Comparison of ENCODE assay signal across 8 cellular contexts in genomic region chr1:53326598-53327182, GRCh38. TPM values are rescaled to one million over a fixed set of nuclear protein-coding genes. Genes with fewer than 3 reads are reported as not detected.
A peak's percentile ranks its signal among the peaks of the same experiment; 100 is the strongest.
DNase-seq lines count a peak whose midpoint lies in the region; ATAC-seq, FAIRE-seq and TF ChIP-seq lines count a peak whose summit lies in the region.

No MANE protein-coding gene starts in this region.

- peaks cover 21% of the 10 kb centered on the region; the same call in 1 of the 2 replicates for H3K79me2 ChIP-seq in OCI-LY7 (ENCODE audit: insufficient read depth, low read depth, low read length)

- no peaks in the 10 kb centered on the region for H3K27me3 Mint-ChIP-seq in CD8-positive, alpha-beta T cell (ENCODE audit: low read depth)

- no peak for TF ChIP-seq CTCF in CD8-positive, alpha-beta T cell (IDR thresholded peaks at IDR 0.05)
- TF ChIP-seq CTCF in OCI-LY7 (conservative IDR thresholded peaks at IDR 0.05; ENCODE audit: low read length), result no peak
- no peak for TF ChIP-seq CTCF in kidney (IDR thresholded peaks at IDR 0.05; ENCODE audit: borderline replicate concordance, extremely low read depth, insufficient read depth)
- TF ChIP-seq CTCF in stomach (IDR thresholded peaks at IDR 0.05), result no peak

- no peaks in the 10 kb centered on the region for H3K9me2 ChIP-seq in OCI-LY7 (ENCODE audit: insufficient read depth, low read length)

- H3K27ac Mint-ChIP-seq in CD8-positive, alpha-beta T cell, result peak overlapping the region; percentile 76

- BruUV-seq in OCI-LY7 (replicated peaks; lab: Mats Ljungman, UMichigan), result TSS peak; percentile 81

- TF ChIP-seq POLR2A in stomach (IDR thresholded peaks at IDR 0.05), result no peak

- H3K27ac ChIP-seq in CD8-positive, alpha-beta T cell (ENCODE audit: low read depth, low read length), result peak overlapping the region; percentile 11
- peak overlapping the region; percentile 83 for H3K27ac ChIP-seq in OCI-LY7 (ENCODE audit: low read depth, low read length, poor library complexity, severe bottlenecking)
- no peak overlapping the region for H3K27ac ChIP-seq in kidney (ENCODE audit: low read depth in 2 of 2, low read length in 2 of 2)
- peak overlapping the region in 4 of 5 donors; percentile 71 to 84 (median 77) for H3K27ac ChIP-seq in stomach

- POLR2A ChIA-PET in CD8-positive, alpha-beta T cell (lab: Charles Lee), result interaction anchor here (0.6 to 1.2 kb wide), 2 partner anchors 41 to 87 kb away, joined by 3 to 4 read pairs; no protein-coding TSS in a partner anchor
- POLR2A ChIA-PET in OCI-LY7 (lab: Charles Lee), result interaction anchor here (0.5 to 1.1 kb wide), 5 partner anchors 10 to 875 kb away, joined by 3 read pairs; no protein-coding TSS in a partner anchor

- H3K9ac ChIP-seq in kidney (ENCODE audit: low read length in 2 of 2), result peak overlapping the region; percentile 46 to 51

- WGBS in stomach, 5 donors, result 0 to 1% (median 0%) methylated on average over 11 to 53 of the region's 53 CpGs

- H3K36me3 ChIP-seq in CD8-positive, alpha-beta T cell (ENCODE audit: insufficient read depth, low read length), result no peaks in the 10 kb centered on the region
- H3K36me3 ChIP-seq in OCI-LY7 (ENCODE audit: insufficient read depth, low read length) (peaks cover 42% of the 10 kb centered on the region), kidney (ENCODE audit: control insufficient read depth in 1 of 2, insufficient read depth in 2 of 2, low read length in 2 of 2) (no peaks in the 10 kb centered on the region), stomach (no peaks in the 10 kb centered on the region)

- peak overlapping the region; percentile 80 for H3K4me2 ChIP-seq in OCI-LY7 (ENCODE audit: low read length)

- no peaks in the 10 kb centered on the region for H3K9me3 Mint-ChIP-seq in CD8-positive, alpha-beta T cell

- DNase-seq in CD8-positive, alpha-beta T cell, result peak in 3 of 7 experiments; percentile 7 to 26 (median 9)
- DNase-seq in OCI-LY7 (ENCODE audit: low spot score) (peak; percentile 76), astrocyte of the hippocampus (ENCODE audit: low read depth, low spot score) (peak; percentile 46), kidney (peak; percentile 83), stomach (no peak), EL (no peak)

- peak overlapping the region; percentile 74 for H3K4me3 ChIP-seq in CD8-positive, alpha-beta T cell (ENCODE audit: low read depth, low read length)
- H3K4me3 ChIP-seq in OCI-LY7 (ENCODE audit: low read depth, low read length, poor library complexity, severe bottlenecking), result peak overlapping the region; percentile 91
- peak overlapping the region; percentile 48 to 56 for H3K4me3 ChIP-seq in kidney (ENCODE audit: low read length in 2 of 2)
- H3K4me3 ChIP-seq in stomach, result peak overlapping the region; percentile 59 to 87 (median 75)

- TF ChIP-seq EP300 in stomach (IDR thresholded peaks at IDR 0.05), result no peak

- peaks cover 6% of the 10 kb centered on the region for H3K4me1 ChIP-seq in CD8-positive, alpha-beta T cell (ENCODE audit: insufficient read depth, low read length)
- peaks cover 23% of the 10 kb centered on the region for H3K4me1 ChIP-seq in OCI-LY7 (ENCODE audit: insufficient read depth, low read length, poor library complexity, severe bottlenecking)
- H3K4me1 ChIP-seq in kidney (ENCODE audit: control insufficient read depth in 1 of 2, insufficient read depth in 1 of 2, low read depth in 1 of 2, low read length in 2 of 2), result peaks cover 0 to 9% of the 10 kb centered on the region in 2 donors
- peaks cover 23 to 43% (median 35%) of the 10 kb centered on the region in 4 donors for H3K4me1 ChIP-seq in stomach

- intact Hi-C loops in CD8-positive, alpha-beta T cell (cut with DNase I, micrococcal nuclease), result loop anchor here (1.0 to 10.0 kb wide), 16 partner anchors 41 to 1269 kb away; partner anchors contain the start of genes CC2D1B (in 2 of the 2), CZIB (in 2 of the 2), MAGOH (in 2 of the 2) and BTF3L4 (in 1 of the 2)
- intact Hi-C loops in OCI-LY7 (cut with micrococcal nuclease; ENCODE audit: unreplicated experiment), result loop anchor here (1.0 to 10.0 kb wide), 6 partner anchors 41 to 1272 kb away; partner anchors contain the start of genes BTF3L4, CZIB, LRRC42 and TXNDC12
- intact Hi-C loops in kidney (cut with DNase I), result no loop called here
- intact Hi-C loops in stomach (cut with DNase I; ENCODE audit: low total_unique reads), result no loop called here

- peaks cover 16% of the 10 kb centered on the region for H3K4me1 Mint-ChIP-seq in CD8-positive, alpha-beta T cell (ENCODE audit: low read depth)

- ATAC-seq in CD8-positive, alpha-beta T cell, result peak; percentile 5
- ATAC-seq in GM18907 (IDR thresholded peaks at IDR 0.05; ENCODE audit: unreplicated experiment) (peak; percentile 28), HG03060 (IDR thresholded peaks at IDR 0.05; ENCODE audit: low read depth, unreplicated experiment) (peak; percentile 6)

- peaks cover 9% of the 10 kb centered on the region for H3K36me3 Mint-ChIP-seq in CD8-positive, alpha-beta T cell

- no peak for FAIRE-seq in kidney (lab: Jason Lieb, UNC)

- no peaks in the 10 kb centered on the region for H3K27me3 ChIP-seq in CD8-positive, alpha-beta T cell (ENCODE audit: insufficient read depth, low read length)
- H3K27me3 ChIP-seq in stomach, result no peaks in the 10 kb centered on the region

- peak overlapping the region; percentile 94 for H3K4me3 Mint-ChIP-seq in CD8-positive, alpha-beta T cell

- no peaks in the 10 kb centered on the region for H3K9me3 ChIP-seq in CD8-positive, alpha-beta T cell (ENCODE audit: low read length)
- H3K9me3 ChIP-seq in OCI-LY7 (ENCODE audit: low read length) (no peaks in the 10 kb centered on the region), kidney (ENCODE audit: control insufficient read depth in 1 of 2, low read length in 2 of 2) (no peaks in the 10 kb centered on the region), stomach (no peaks in the 10 kb centered on the region)

- peak overlapping the region; percentile 27; the same call in 1 of the 2 replicates for H2AFZ ChIP-seq in OCI-LY7 (ENCODE audit: low read length)

- peaks cover 20% of the 10 kb centered on the region for H4K20me1 ChIP-seq in OCI-LY7 (ENCODE audit: insufficient read depth, low read length)

- CTCF ChIA-PET in CD8-positive, alpha-beta T cell (lab: Charles Lee), result interaction anchor here (1.7 to 2.9 kb wide), 2 partner anchors 48 to 67 kb away, joined by 5 to 14 read pairs; no protein-coding TSS in a partner anchor
- CTCF ChIA-PET in OCI-LY7 (lab: Charles Lee; ENCODE audit: unreplicated experiment), result interaction anchor here (0.5 kb wide), 1 partner anchor 15 kb away, joined by 3 read pairs; no protein-coding TSS in a partner anchor

RNA-seq across cellular contexts. Expression of gene LRP8, which starts 1.2 kb away (rescaled TPM):
- total RNA-seq in CD8-positive, alpha-beta T cell, result 1 to 10 TPM; 7.8 to 8.9 TPM
- 57.5 and 65.6 TPM in 2 replicates for total RNA-seq in OCI-LY7 (2014; rRNA removed; shearing (Covaris generic))
- total RNA-seq in OCI-LY7 (2022) (67.5 and 70.0 TPM in 2 replicates), kidney (6.9 TPM), stomach (10 to 100 TPM in 1 of 5 donors, 1 to 10 TPM in 3, under 1 TPM in 1; 0.58 to 26.8 (median 3.5) TPM)
- polyA plus RNA-seq in kidney (ENCODE audit: insufficient read depth, low read depth, low replicate concordance) (1.4 TPM), stomach (1 to 10 TPM in 2 of 3 donors, under 1 TPM in 1; 0.81 to 2.9 (median 1.1) TPM)

Comparison
In these comparisons a context has a peak if more than half of its experiments do, and no peak if none do; other contexts are left out.
1. DNase-seq: peak in OCI-LY7 (single experiment), astrocyte of the hippocampus (single experiment) and kidney (single experiment); none in stomach (single experiment) and EL (single experiment).
2. H3K27ac ChIP-seq: peak in CD8-positive, alpha-beta T cell (single experiment), OCI-LY7 (single experiment) and stomach (4 of 5); none in kidney (0 of 2).
3. intact Hi-C loops: an anchor here in CD8-positive, alpha-beta T cell (1.0 to 10.0 kb wide) and OCI-LY7 (1.0 to 10.0 kb wide); none called in kidney and stomach.
4. Peak in every context shown above with its lines, with median percentiles within 50 percentile points of each other: ATAC-seq and H3K4me3 ChIP-seq.